8 cellular contexts compared by ENCODE assay signal in genomic region chr19:17471410-17472125, GRCh38. TPM values are rescaled to one million over a fixed set of nuclear protein-coding genes. Genes with fewer than 3 reads are reported as not detected.
DNase-seq lines count a peak whose midpoint lies in the region; ATAC-seq and TF ChIP-seq lines count a peak whose summit lies in the region.

No MANE protein-coding gene starts in this region.

- DNase-seq in NCI-H2171 treated with DMSO at 0.1 percent for 48 hours (lab: John Stamatoyannopoulos, UW) (peak; percentile 40), NCI-H2171 (lab: John Stamatoyannopoulos, UW) (no peak), WTC11 (ENCODE audit: low spot score) (no peak), NCI-H2107 treated with DMSO at 0.1 percent for 48 hours (lab: John Stamatoyannopoulos, UW; ENCODE audit: unreplicated experiment) (no peak)

- 75 to 100% methylated on average over 3 to 4 of the region's 12 CpGs for WGBS in gastroesophageal sphincter (ENCODE audit: low coverage in 1 of 2), 2 donors

- H3K27me3 ChIP-seq in gastroesophageal sphincter = no peaks in the 10 kb centered on the region

- ATAC-seq in WTC11 (no peak), gastroesophageal sphincter (no peak), GM18909 (IDR thresholded peaks at IDR 0.05; ENCODE audit: poor library complexity, unreplicated experiment) (no peak), GM18868 (IDR thresholded peaks at IDR 0.05; ENCODE audit: unreplicated experiment) (no peak)

- peak overlapping the region in 3 of 4 donors; percentile 88 to 92 (median 91) for H3K27ac ChIP-seq in gastroesophageal sphincter
- H3K27ac ChIP-seq in skin epidermis = peak overlapping the region in 13 of 21 experiments; percentile 13 to 90 (median 78)

- H3K4me3 ChIP-seq in gastroesophageal sphincter = peak overlapping the region in 1 of 2 donors; percentile 89
- H3K4me3 ChIP-seq in skin epidermis = peak overlapping the region in 6 of 7 experiments; percentile 64 to 90 (median 80)

- POLR2A ChIA-PET in WTC11 (lab: Charles Lee) = no interaction called here

- H3K27me3 Mint-ChIP-seq in WTC11 (ENCODE audit: low read depth) = peaks cover 46% of the 10 kb centered on the region

- H3K9me3 Mint-ChIP-seq in WTC11 = no peaks in the 10 kb centered on the region

- H3K36me3 Mint-ChIP-seq in WTC11 = no peaks in the 10 kb centered on the region

- no peak for TF ChIP-seq CTCF in WTC11 (IDR thresholded peaks at IDR 0.05)
- TF ChIP-seq CTCF in gastroesophageal sphincter (IDR thresholded peaks at IDR 0.05) = no peak

- peak overlapping the region; percentile 93 for H3K4me3 Mint-ChIP-seq in WTC11

- H3K27ac Mint-ChIP-seq in WTC11 = no peak overlapping the region

- H3K4me1 ChIP-seq in gastroesophageal sphincter = peaks cover 0 to 73% (median 23%) of the 10 kb centered on the region in 3 donors

- H3K36me3 ChIP-seq in gastroesophageal sphincter = no peaks in the 10 kb centered on the region

- no peaks in the 10 kb centered on the region for H3K9me3 ChIP-seq in gastroesophageal sphincter

- TF ChIP-seq EP300 in gastroesophageal sphincter (IDR thresholded peaks at IDR 0.05) = no peak

- CTCF ChIA-PET in WTC11 (lab: Charles Lee) = interaction anchor here (0.7 to 3.5 kb wide), 14 partner anchors 10 to 460 kb away, joined by 3 to 24 read pairs (median 4); partner anchors contain the start of genes MVB12A, RPL18A and TMEM221

- peaks cover 16% of the 10 kb centered on the region for H3K4me1 Mint-ChIP-seq in WTC11

- TF ChIP-seq POLR2A in gastroesophageal sphincter (IDR thresholded peaks at IDR 0.05) = no peak

TF ChIP-seq in WTC11, 78 proteins besides CTCF, POLR2A, EP300 and RAD21:
- TF ChIP-seq ERG (CRISPR knock-in tag; IDR thresholded peaks at IDR 0.05) (no peak), CBFB (CRISPR knock-in tag; IDR thresholded peaks at IDR 0.05; ENCODE audit: low read depth) (no peak), SP1 (CRISPR knock-in tag; conservative IDR thresholded peaks at IDR 0.05) (no peak), NR1H2 (CRISPR knock-in tag; IDR thresholded peaks at IDR 0.05) (no peak), ZNF219 (CRISPR knock-in tag; IDR thresholded peaks at IDR 0.05; ENCODE audit: borderline replicate concordance) (no peak), GTF2I (CRISPR knock-in tag; conservative IDR thresholded peaks at IDR 0.05) (no peak), ZNF671 (CRISPR knock-in tag; IDR thresholded peaks at IDR 0.05) (no peak), ATF2 (CRISPR knock-in tag; IDR thresholded peaks at IDR 0.05; ENCODE audit: borderline replicate concordance, low read depth) (no peak), ESRRA (CRISPR knock-in tag; IDR thresholded peaks at IDR 0.05; ENCODE audit: borderline replicate concordance) (no peak), USF2 (CRISPR knock-in tag; IDR thresholded peaks at IDR 0.05) (no peak), MXD4 (CRISPR knock-in tag; IDR thresholded peaks at IDR 0.05; ENCODE audit: borderline replicate concordance) (no peak), MYBL2 (CRISPR knock-in tag; IDR thresholded peaks at IDR 0.05) (no peak), NFYB (CRISPR knock-in tag; conservative IDR thresholded peaks at IDR 0.05; ENCODE audit: low read depth) (no peak), IRF2 (CRISPR knock-in tag; IDR thresholded peaks at IDR 0.05; ENCODE audit: borderline replicate concordance, low read depth) (no peak), ZNF416 (CRISPR knock-in tag; IDR thresholded peaks at IDR 0.05) (no peak)
- TF ChIP-seq, protein P1, sequence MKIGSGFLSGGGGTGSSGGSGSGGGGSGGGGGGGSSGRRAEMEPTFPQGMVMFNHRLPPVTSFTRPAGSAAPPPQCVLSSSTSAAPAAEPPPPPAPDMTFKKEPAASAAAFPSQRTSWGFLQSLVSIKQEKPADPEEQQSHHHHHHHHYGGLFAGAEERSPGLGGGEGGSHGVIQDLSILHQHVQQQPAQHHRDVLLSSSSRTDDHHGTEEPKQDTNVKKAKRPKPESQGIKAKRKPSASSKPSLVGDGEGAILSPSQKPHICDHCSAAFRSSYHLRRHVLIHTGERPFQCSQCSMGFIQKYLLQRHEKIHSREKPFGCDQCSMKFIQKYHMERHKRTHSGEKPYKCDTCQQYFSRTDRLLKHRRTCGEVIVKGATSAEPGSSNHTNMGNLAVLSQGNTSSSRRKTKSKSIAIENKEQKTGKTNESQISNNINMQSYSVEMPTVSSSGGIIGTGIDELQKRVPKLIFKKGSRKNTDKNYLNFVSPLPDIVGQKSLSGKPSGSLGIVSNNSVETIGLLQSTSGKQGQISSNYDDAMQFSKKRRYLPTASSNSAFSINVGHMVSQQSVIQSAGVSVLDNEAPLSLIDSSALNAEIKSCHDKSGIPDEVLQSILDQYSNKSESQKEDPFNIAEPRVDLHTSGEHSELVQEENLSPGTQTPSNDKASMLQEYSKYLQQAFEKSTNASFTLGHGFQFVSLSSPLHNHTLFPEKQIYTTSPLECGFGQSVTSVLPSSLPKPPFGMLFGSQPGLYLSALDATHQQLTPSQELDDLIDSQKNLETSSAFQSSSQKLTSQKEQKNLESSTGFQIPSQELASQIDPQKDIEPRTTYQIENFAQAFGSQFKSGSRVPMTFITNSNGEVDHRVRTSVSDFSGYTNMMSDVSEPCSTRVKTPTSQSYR (CRISPR knock-in tag; IDR thresholded peaks at IDR 0.05) = no peak
- TF ChIP-seq, protein P2, sequence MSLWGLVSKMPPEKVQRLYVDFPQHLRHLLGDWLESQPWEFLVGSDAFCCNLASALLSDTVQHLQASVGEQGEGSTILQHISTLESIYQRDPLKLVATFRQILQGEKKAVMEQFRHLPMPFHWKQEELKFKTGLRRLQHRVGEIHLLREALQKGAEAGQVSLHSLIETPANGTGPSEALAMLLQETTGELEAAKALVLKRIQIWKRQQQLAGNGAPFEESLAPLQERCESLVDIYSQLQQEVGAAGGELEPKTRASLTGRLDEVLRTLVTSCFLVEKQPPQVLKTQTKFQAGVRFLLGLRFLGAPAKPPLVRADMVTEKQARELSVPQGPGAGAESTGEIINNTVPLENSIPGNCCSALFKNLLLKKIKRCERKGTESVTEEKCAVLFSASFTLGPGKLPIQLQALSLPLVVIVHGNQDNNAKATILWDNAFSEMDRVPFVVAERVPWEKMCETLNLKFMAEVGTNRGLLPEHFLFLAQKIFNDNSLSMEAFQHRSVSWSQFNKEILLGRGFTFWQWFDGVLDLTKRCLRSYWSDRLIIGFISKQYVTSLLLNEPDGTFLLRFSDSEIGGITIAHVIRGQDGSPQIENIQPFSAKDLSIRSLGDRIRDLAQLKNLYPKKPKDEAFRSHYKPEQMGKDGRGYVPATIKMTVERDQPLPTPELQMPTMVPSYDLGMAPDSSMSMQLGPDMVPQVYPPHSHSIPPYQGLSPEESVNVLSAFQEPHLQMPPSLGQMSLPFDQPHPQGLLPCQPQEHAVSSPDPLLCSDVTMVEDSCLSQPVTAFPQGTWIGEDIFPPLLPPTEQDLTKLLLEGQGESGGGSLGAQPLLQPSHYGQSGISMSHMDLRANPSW (CRISPR knock-in tag; conservative IDR thresholded peaks at IDR 0.05; ENCODE audit: low read depth) = no peak
- TF ChIP-seq, protein P3, sequence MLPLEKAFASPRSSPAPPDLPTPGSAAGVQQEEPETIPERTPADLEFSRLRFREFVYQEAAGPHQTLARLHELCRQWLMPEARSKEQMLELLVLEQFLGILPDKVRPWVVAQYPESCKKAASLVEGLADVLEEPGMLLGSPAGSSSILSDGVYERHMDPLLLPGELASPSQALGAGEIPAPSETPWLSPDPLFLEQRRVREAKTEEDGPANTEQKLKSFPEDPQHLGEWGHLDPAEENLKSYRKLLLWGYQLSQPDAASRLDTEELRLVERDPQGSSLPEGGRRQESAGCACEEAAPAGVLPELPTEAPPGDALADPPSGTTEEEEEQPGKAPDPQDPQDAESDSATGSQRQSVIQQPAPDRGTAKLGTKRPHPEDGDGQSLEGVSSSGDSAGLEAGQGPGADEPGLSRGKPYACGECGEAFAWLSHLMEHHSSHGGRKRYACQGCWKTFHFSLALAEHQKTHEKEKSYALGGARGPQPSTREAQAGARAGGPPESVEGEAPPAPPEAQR (CRISPR knock-in tag; IDR thresholded peaks at IDR 0.05) = no peak

RNA-seq across cellular contexts. Expression of gene SLC27A1, which starts 1.2 kb away (rescaled TPM):
- total RNA-seq in WTC11 (2021) (8.6 to 12.1 TPM (median 10.1 TPM) in 3 replicates), gastroesophageal sphincter (10 to 100 TPM; 17.1 to 21.3 (median 19.6) TPM)

RNA-seq across cellular contexts. Expression of gene NXNL1, which starts 10.8 kb away (rescaled TPM):
- total RNA-seq in WTC11 (2021) = not detected in 3 replicates
- not detected for total RNA-seq in gastroesophageal sphincter

RNA-seq across cellular contexts. Expression of gene TMEM221, which starts 23.1 kb away (rescaled TPM):
- 1.2 to 2.9 TPM (median 2.3 TPM) in 3 replicates for total RNA-seq in WTC11 (2021)
- 1 to 10 TPM in 1 of 4 donors, under 1 TPM in 1, not detected in 2; 0.46 to 1.3 TPM for total RNA-seq in gastroesophageal sphincter

RNA-seq across cellular contexts. Expression of gene PGLS, which starts 39.9 kb away (rescaled TPM):
- total RNA-seq in WTC11 (2021) (81.7 to 108 TPM (median 108 TPM) in 3 replicates), gastroesophageal sphincter (10 to 100 TPM; 35.0 to 48.7 (median 39.9) TPM)

RNA-seq across cellular contexts. Expression of gene MVB12A, which starts 51.7 kb away (rescaled TPM):
- 58.7 to 78.6 TPM (median 70.8 TPM) in 3 replicates for total RNA-seq in WTC11 (2021)
- total RNA-seq in gastroesophageal sphincter = 10 to 100 TPM; 30.8 to 44.7 (median 37.7) TPM
